ENCODE assay signal across 17 cellular contexts in the genomic region with DNA sequence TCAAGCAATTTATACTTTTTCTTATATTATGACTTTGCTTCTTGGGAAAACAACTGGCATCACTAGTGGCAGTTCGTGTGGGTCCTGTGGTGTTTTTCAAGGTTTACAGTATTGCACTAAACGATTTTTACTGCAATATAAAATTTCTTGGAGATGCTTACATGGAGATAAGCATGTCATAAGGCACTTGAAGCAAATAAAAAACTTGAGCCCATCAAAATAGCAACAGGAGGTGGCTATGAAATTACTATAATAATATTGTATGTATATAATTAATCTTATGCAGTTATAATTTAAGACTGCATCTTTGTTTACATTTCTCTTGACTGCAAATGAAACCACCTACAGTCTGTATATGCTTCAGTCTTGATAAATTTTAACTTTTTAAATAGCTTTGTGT.
DNase-seq lines count a peak whose midpoint lies in the region; FAIRE-seq and TF ChIP-seq lines count a peak whose summit lies in the region.
"Had no signal": no experiment of that assay in that cellular context is flagged by ENCODE, and none has a peak within 500 bp of the region (broad histone marks: within the 10 kb centered on the region; RNA-seq: fewer than 3 reads in every experiment).

No MANE protein-coding gene starts in this region.

- CTCF ChIA-PET in HEK293T (lab: Yijun Ruan, JAX): no interaction called here

- POLR2A ChIA-PET in HEK293T (lab: Yijun Ruan, JAX): no interaction called here

- peak; percentile 12 for DNase-seq in HEK293T (ENCODE audit: extremely low spot score)
- DNase-seq in NCI-H1417 treated with DMSO at 0.1 percent for 48 hours (lab: John Stamatoyannopoulos, UW): peak; percentile 55
- no peak for DNase-seq in activated CD4-positive, alpha-beta T cell treated with anti-CD3 and anti-CD28 coated beads for 1 hour
- DNase-seq in activated naive CD4-positive, alpha-beta T cell (lab: John Stamatoyannopoulos, UW): no peak
- no peak for DNase-seq in D721Med (ENCODE audit: insufficient read length, low spot score)
- DNase-seq: 8988T; Caco-2; CD4-positive, CD25-positive, alpha-beta regulatory T cell; CD8-positive, alpha-beta T cell; DMS 273 treated with DMSO at 0.1 percent for 48 hours; DMS79; EL; GDM1; GM23248 had no signal

- FAIRE-seq in A204.1 (lab: Jason Lieb, UNC) (peak; percentile 30), D721Med (lab: Jason Lieb, UNC) (no peak)
- FAIRE-seq: GM12878, GM19239 had no signal

- TF ChIP-seq CTCF in D721Med (IDR thresholded peaks at IDR 0.05; ENCODE audit: insufficient read depth, missing control alignments): no peak

TF ChIP-seq in HEK293T, 16 proteins besides CTCF, POLR2A, EP300 and RAD21:
- TF ChIP-seq FOXK2 (IDR thresholded peaks at IDR 0.05): peak; percentile 76
- TF ChIP-seq ARNT (IDR thresholded peaks at IDR 0.05): peak; percentile 85
- TF ChIP-seq, protein P1, sequence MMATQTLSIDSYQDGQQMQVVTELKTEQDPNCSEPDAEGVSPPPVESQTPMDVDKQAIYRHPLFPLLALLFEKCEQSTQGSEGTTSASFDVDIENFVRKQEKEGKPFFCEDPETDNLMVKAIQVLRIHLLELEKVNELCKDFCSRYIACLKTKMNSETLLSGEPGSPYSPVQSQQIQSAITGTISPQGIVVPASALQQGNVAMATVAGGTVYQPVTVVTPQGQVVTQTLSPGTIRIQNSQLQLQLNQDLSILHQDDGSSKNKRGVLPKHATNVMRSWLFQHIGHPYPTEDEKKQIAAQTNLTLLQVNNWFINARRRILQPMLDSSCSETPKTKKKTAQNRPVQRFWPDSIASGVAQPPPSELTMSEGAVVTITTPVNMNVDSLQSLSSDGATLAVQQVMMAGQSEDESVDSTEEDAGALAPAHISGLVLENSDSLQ (IDR thresholded peaks at IDR 0.05): peak; percentile 81
- TF ChIP-seq FOXA1 (IDR thresholded peaks at IDR 0.05): peak; percentile 36; the same call in 1 of the 2 replicates
- no peak for TF ChIP-seq BHLHE40 (IDR thresholded peaks at IDR 0.05; ENCODE audit: borderline replicate concordance)
- peak; percentile 50; the same call in 1 of the 2 replicates for TF ChIP-seq CTBP1 (IDR thresholded peaks at IDR 0.05; ENCODE audit: borderline replicate concordance)
TF ChIP-seq in HEK293T: peak in this region for 5.

Comparison
In these comparisons a context has a peak if more than half of its experiments do, and no peak if none do; other contexts are left out.
1. DNase-seq: peak in HEK293T (single experiment) and NCI-H1417 treated with DMSO at 0.1 percent for 48 hours (single experiment); none in activated CD4-positive, alpha-beta T cell treated with anti-CD3 and anti-CD28 coated beads for 1 hour (single experiment), activated naive CD4-positive, alpha-beta T cell (0 of 4) and D721Med (single experiment).